19 cellular contexts compared by ENCODE assay signal in the genomic region with DNA sequence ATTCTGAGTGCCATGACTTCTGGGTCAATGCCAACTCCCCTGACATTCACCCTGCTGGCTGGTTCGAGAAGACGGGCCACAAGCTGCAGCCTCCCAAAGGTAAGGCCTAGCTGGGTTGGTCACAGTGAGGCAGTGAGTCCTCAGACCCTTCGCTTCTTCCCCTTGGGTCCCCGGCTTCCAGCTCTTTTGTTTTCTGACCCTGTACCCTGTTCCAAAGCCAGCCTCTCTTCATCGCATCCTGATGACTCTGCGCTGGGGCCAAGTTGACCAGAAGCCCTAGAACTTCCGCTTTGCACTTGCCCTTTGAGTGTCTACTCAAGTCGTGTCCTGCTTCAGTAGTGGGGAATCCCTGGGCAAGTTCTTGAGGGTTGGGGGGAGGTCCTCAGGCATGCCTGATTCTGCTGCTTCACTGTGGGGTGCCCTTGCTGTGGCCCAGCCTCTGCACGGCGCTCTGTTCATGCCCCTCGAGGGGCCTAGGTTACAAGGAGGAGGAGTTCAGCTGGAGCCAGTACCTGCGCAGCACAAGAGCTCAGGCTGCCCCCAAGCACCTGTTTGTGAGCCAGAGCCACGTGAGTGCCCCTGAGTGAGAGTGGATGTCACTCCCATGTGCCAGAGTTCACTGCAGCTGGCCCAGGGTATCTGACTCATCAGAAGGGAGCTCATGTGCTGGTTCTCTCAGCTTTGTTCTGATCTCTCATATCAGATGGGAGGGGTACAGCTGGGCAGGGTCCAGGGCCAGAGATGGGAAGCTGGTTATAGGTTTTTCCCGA. TPM values are rescaled to one million over a fixed set of nuclear protein-coding genes. Genes with fewer than 3 reads are reported as not detected.
A peak's percentile ranks its signal among the peaks of the same experiment; 100 is the strongest.
DNase-seq lines count a peak whose midpoint lies in the region; ATAC-seq, FAIRE-seq and TF ChIP-seq lines count a peak whose summit lies in the region.
"Had no signal": no experiment of that assay in that cellular context is flagged by ENCODE, and none has a peak within 500 bp of the region (broad histone marks: within the 10 kb centered on the region; RNA-seq: fewer than 3 reads in every experiment).

No MANE protein-coding gene starts in this region.

- H3K9me1 ChIP-seq in K562 (ENCODE audit: control insufficient read depth, insufficient read depth, low read length), result no peaks in the 10 kb centered on the region

- WGBS in K562 (ENCODE audit: insufficient coverage, low coverage, missing lambda C conversion rate), result 68% methylated on average over 13 of the region's 14 CpGs

- in situ Hi-C loops in K562 (cut with MboI), result no loop called here

- BruUV-seq in K562 (replicated peaks; lab: Mats Ljungman, UMichigan), result no TSS peak

- no peak overlapping the region for H3K27ac ChIP-seq in K562 (ENCODE audit: extremely low read depth, low read depth, low read length)
- peak overlapping the region; percentile 34 for H3K27ac ChIP-seq in temporal lobe (ENCODE audit: low read depth, low read length)
- H3K27ac ChIP-seq: cardiac muscle cell, tibial nerve had no signal

- no peak for TF ChIP-seq CTCF in K562 (IDR thresholded peaks at IDR 0.05 in 2 of 3, conservative IDR thresholded peaks at IDR 0.05 in 1 of 3; ENCODE audit: insufficient read depth in 2 of 3, low read depth in 1 of 3, low read length in 3 of 3)
- no peak for TF ChIP-seq CTCF in mucosa of descending colon (IDR thresholded peaks at IDR 0.05)

- H3K9ac ChIP-seq in K562 (ENCODE audit: insufficient read depth in 1 of 2, low read depth in 2 of 2, low read length in 2 of 2), result peak overlapping the region in 1 of 2 experiments; percentile 41; a peak in 1 of 4 replicates

- no peak overlapping the region for H2AFZ ChIP-seq in K562 (ENCODE audit: low read depth, low read length)

- TF ChIP-seq POLR2A in K562 (conservative IDR thresholded peaks at IDR 0.05), result no peak

- no peaks in the 10 kb centered on the region for H3K79me2 ChIP-seq in K562 (ENCODE audit: control insufficient read depth, insufficient read depth, low read length)

- FAIRE-seq in K562 (lab: Jason Lieb, UNC) (no peak), frontal cortex (lab: Jason Lieb, UNC) (no peak)

- DNase-seq in activated CD8-positive, alpha-beta memory T cell treated with anti-CD3 and anti-CD28 coated beads, Interleukin-2, amount 50 U/mL, for 48 hours, result peak; percentile 45
- DNase-seq in activated CD8-positive, alpha-beta memory T cell treated with anti-CD3 and anti-CD28 coated beads, Interleukin-2, amount 50 U/mL, for 4 hours, result no peak
- DNase-seq in K562 (ENCODE audit: extremely low read depth in 1 of 4, low spot score in 3 of 4), result peak in 1 of 4 experiments; percentile 25
- no peak for DNase-seq in mucosa of descending colon
- no peak for DNase-seq in frontal cortex (ENCODE audit: low spot score in 2 of 2)
- no peak for DNase-seq in NCI-H446 (lab: John Stamatoyannopoulos, UW)
- DNase-seq: activated gamma-delta T cell; DMS79; effector CD4-positive, alpha-beta T cell; GOT3; NCI-H2029; NCI-H524 treated with DMSO at 0.1 percent for 48 hours had no signal

- H3K4me3 ChIP-seq in K562, result no peak overlapping the region
- H3K4me3 ChIP-seq in mucosa of descending colon, result no peak overlapping the region
- H3K4me3 ChIP-seq: cardiac muscle cell, lung, tibial nerve had no signal

- ATAC-seq in K562 (no peak), mucosa of descending colon (peak; percentile 46), GM18511 (IDR thresholded peaks at IDR 0.05; ENCODE audit: unreplicated experiment) (no peak)
- ATAC-seq: SK-N-SH treated with all-trans-retinoic acid at 6 μM for 48 hours had no signal

- H4K20me1 ChIP-seq in K562 (replicated peaks; ENCODE audit: control insufficient read depth, insufficient read depth, low read length), result no peaks in the 10 kb centered on the region; the same call in 1 of the 2 replicates

- no peaks in the 10 kb centered on the region for H3K27me3 ChIP-seq in K562 (ENCODE audit: control insufficient read depth in 2 of 2, insufficient read depth in 2 of 2, low read length in 2 of 2)
- H3K27me3 ChIP-seq: cardiac muscle cell, tibial nerve had no signal

- POLR2A ChIA-PET in K562 (lab: Yijun Ruan, JAX), result interaction anchor here (0.7 to 1.4 kb wide), 8 partner anchors 7 to 544 kb away, joined by 3 to 4 read pairs (median 4); a partner anchor contains a TSS

- CTCF ChIA-PET in K562 (lab: Yijun Ruan, JAX; ENCODE audit: low intra/inter-chr PET ratio), result no interaction called here

- TF ChIP-seq EP300 in K562 (IDR thresholded peaks at IDR 0.05; ENCODE audit: low read length), result no peak

- no peak for TF ChIP-seq RAD21 in K562 (CRISPR knock-in tag; conservative IDR thresholded peaks at IDR 0.05 in 1 of 2, IDR thresholded peaks at IDR 0.05 in 1 of 2)

- H3K4me1 ChIP-seq in K562 (replicated peaks in 1 of 2; ENCODE audit: control insufficient read depth in 2 of 2, insufficient read depth in 2 of 2, low read length in 2 of 2) (peaks cover 0 to 4% of the 10 kb centered on the region in 2 experiments; a peak in 3 of 5 replicates), mucosa of descending colon (ENCODE audit: low read depth) (no peaks in the 10 kb centered on the region)
- H3K4me1 ChIP-seq: tibial nerve had no signal

- intact Hi-C loops in K562 (cut with micrococcal nuclease) (loop anchor here (10.0 kb wide), 1 partner anchor 554 kb away; no protein-coding TSS in a partner anchor), mucosa of descending colon (cut with DNase I, micrococcal nuclease) (no loop called here)

- H3K4me2 ChIP-seq in K562 (ENCODE audit: insufficient read depth, low read length), result no peak overlapping the region

- H3K36me3 ChIP-seq in K562 (ENCODE audit: control insufficient read depth, insufficient read depth, low read length), result peaks cover 4% of the 10 kb centered on the region; the same call in 1 of the 3 replicates
- no peaks in the 10 kb centered on the region for H3K36me3 ChIP-seq in mucosa of descending colon (ENCODE audit: low read depth)
- H3K36me3 ChIP-seq: cardiac muscle cell had no signal

- no peaks in the 10 kb centered on the region for H3K9me3 ChIP-seq in K562 (replicated peaks; ENCODE audit: control insufficient read depth, insufficient read depth, low read depth, low read length)
- no peaks in the 10 kb centered on the region for H3K9me3 ChIP-seq in mucosa of descending colon
- H3K9me3 ChIP-seq: tibial nerve had no signal

TF ChIP-seq in K562, 482 proteins besides CTCF, POLR2A, EP300 and RAD21:
- TF ChIP-seq NONO (IDR thresholded peaks at IDR 0.05; ENCODE audit: low read depth in 2 of 2, low read length in 1 of 2), result no peak
- no peak for TF ChIP-seq SAFB2 (IDR thresholded peaks at IDR 0.05; ENCODE audit: borderline replicate concordance, low read depth, low read length, severe bottlenecking)
- peak; percentile 6; the same call in 1 of the 2 replicates for TF ChIP-seq NFIC (IDR thresholded peaks at IDR 0.05)
- TF ChIP-seq FOSL1 (tag; conservative IDR thresholded peaks at IDR 0.05), result peak; percentile 37; the same call in 1 of the 2 replicates
- no peak for TF ChIP-seq BACH1 (tag; IDR thresholded peaks at IDR 0.05)
- no peak for TF ChIP-seq HMG20B (CRISPR knock-in tag; IDR thresholded peaks at IDR 0.05)
- no peak for TF ChIP-seq CBX2 (IDR thresholded peaks at IDR 0.05; ENCODE audit: insufficient read depth, low read length, poor library complexity, severe bottlenecking)

RNA-seq across cellular contexts. Expression of a gene that starts 23.0 kb away (rescaled TPM):
- 96.6 and 129 TPM in 2 replicates for total RNA-seq in K562 (2011; cell fraction: chromatin; rRNA removed; ENCODE audit: low replicate concordance)
- total RNA-seq in K562 (2011; cell fraction: nucleolus; rRNA removed), result 68.4 and 71.2 TPM in 2 replicates
- total RNA-seq in K562 (2011; cell fraction: nucleoplasm; rRNA removed), result 92.8 and 140 TPM in 2 replicates
- total RNA-seq in K562 (2014; rRNA removed) (5.5 and 6.2 TPM in 2 replicates), K562 (2014; rRNA removed; fragmentation: Illumina TruSeq; extraction: Trizol) (3.4 and 4.1 TPM in 2 replicates), K562 (2015; rRNA removed; fragmentation: Illumina TruSeq; extraction: Trizol) (3.2 and 3.4 TPM in 2 replicates), K562 (2021) (6.1 and 9.4 TPM in 2 replicates), mucosa of descending colon (10 to 100 TPM in 2 of 3 donors, 1 to 10 TPM in 1; 6.4 to 13.1 (median 10.7) TPM), temporal lobe (14.8 TPM), frontal cortex (16.3 TPM)
- polyA plus RNA-seq in K562 (2011; rRNA removed) (10.0 and 18.3 TPM in 2 replicates), K562 (2014; fragmentation: Illumina TruSeq; extraction: Trizol) (4.1 and 4.4 TPM in 2 replicates), K562 (2014; fragmentation: Nextera tagmentation; extraction: Ambion mirVana) (1 to 10 TPM in 1 of 2 experiments, under 1 TPM in 1; 0.77 to 1.1 TPM), K562 (2014; rRNA removed) (7.7 and 7.9 TPM in 2 replicates)
- 4.0 and 5.7 TPM in 2 replicates for polyA plus RNA-seq in K562 (2011; cell fraction: cytosol; rRNA removed)
- 87.5 and 104 TPM in 2 replicates for polyA plus RNA-seq in K562 (2011; cell fraction: nucleus; rRNA removed)
- polyA plus RNA-seq in K562 (2012), result 4.0 and 8.9 TPM in 2 replicates
- polyA minus RNA-seq in K562 (2011; rRNA and poly(A)+ RNA removed), result 13.1 and 17.4 TPM in 2 replicates
- polyA minus RNA-seq in K562 (2011; cell fraction: cytosol; rRNA and poly(A)+ RNA removed), result 2.8 and 3.2 TPM in 2 replicates
- 28.9 and 38.0 TPM in 2 replicates for polyA minus RNA-seq in K562 (2011; cell fraction: nucleus; rRNA and poly(A)+ RNA removed)

RNA-seq across cellular contexts. Expression of a gene that starts 28.3 kb away (rescaled TPM):
- total RNA-seq in K562 (2011; cell fraction: chromatin; rRNA removed; ENCODE audit: low replicate concordance), result 4.3 and 4.4 TPM in 2 replicates
- 0.83 and 2.8 TPM in 2 replicates for total RNA-seq in K562 (2011; cell fraction: nucleolus; rRNA removed)
- total RNA-seq in K562 (2011; cell fraction: nucleoplasm; rRNA removed), result 4.0 and 6.9 TPM in 2 replicates
- total RNA-seq in K562 (2014; rRNA removed), result 0.14 and 0.16 TPM in 2 replicates
- total RNA-seq in K562 (2014; rRNA removed; fragmentation: Illumina TruSeq; extraction: Trizol), result 0.07 and 0.13 TPM in 2 replicates
- 0.11 and 0.15 TPM in 2 replicates for total RNA-seq in K562 (2015; rRNA removed; fragmentation: Illumina TruSeq; extraction: Trizol)
- 0.20 and 0.31 TPM in 2 replicates for total RNA-seq in K562 (2021)
- polyA plus RNA-seq in K562 (2011; rRNA removed), result 0.24 and 0.88 TPM in 2 replicates
- 0.07 and 0.09 TPM in 2 replicates for polyA plus RNA-seq in K562 (2011; cell fraction: cytosol; rRNA removed)
- polyA plus RNA-seq in K562 (2011; cell fraction: nucleus; rRNA removed), result 2.7 and 3.1 TPM in 2 replicates
- 0.10 and 0.62 TPM in 2 replicates for polyA plus RNA-seq in K562 (2012)
- 0.15 TPM in 1 of 2 replicates, not detected in the other for polyA plus RNA-seq in K562 (2014; fragmentation: Illumina TruSeq; extraction: Trizol)
- not detected for polyA plus RNA-seq in K562 (2014; fragmentation: Nextera tagmentation; extraction: Ambion mirVana)
- 0.21 and 0.57 TPM in 2 replicates for polyA plus RNA-seq in K562 (2014; rRNA removed)
- 0.53 and 1.7 TPM in 2 replicates for polyA minus RNA-seq in K562 (2011; rRNA and poly(A)+ RNA removed)
- polyA minus RNA-seq in K562 (2011; cell fraction: cytosol; rRNA and poly(A)+ RNA removed), result not detected in 2 replicates
- polyA minus RNA-seq in K562 (2011; cell fraction: nucleus; rRNA and poly(A)+ RNA removed), result 0.54 and 1.1 TPM in 2 replicates
- 100 to 1,000 TPM in 2 of 3 donors, 10 to 100 TPM in 1; 60.4 to 207 (median 125) TPM for total RNA-seq in mucosa of descending colon
- 0.74 TPM for total RNA-seq in temporal lobe
- 0.41 TPM for total RNA-seq in frontal cortex
- polyA plus RNA-seq: cardiac muscle cell, CD14-positive monocyte had no signal

Comparison
In these comparisons a context has a peak if more than half of its experiments do, and no peak if none do; other contexts are left out.
1. RNA of a gene that starts 28.3 kb away (total RNA-seq): 60.4 to 207 TPM in mucosa of descending colon; 0.74 TPM in temporal lobe (single experiment), 0.41 TPM in frontal cortex (single experiment) and 0.07 to 6.9 TPM in K562; every median in the first group is over 4 times any median in the second.